Comparison of ENCODE assay signal across 8 cellular contexts in the genomic region with DNA sequence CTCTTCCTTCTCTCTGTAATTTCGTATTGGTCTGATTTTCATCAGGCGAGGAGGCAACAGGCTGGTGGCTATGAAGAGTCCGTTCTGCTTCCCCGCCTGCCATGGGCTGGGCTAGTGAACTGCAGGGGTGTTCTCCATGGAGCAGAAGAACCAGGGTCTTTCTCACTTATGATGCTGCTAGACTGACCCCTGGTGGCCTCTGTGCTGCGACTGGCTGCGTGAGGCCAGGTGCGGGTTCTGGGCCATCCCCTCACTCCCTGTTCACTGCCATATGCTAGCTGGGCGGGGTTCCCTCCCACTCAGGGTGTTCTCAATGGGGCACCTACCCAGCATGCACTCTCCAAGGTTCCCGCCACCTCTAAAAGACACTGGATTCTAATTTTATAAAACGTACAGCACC. TPM values are rescaled to one million over a fixed set of nuclear protein-coding genes. Genes with fewer than 3 reads are reported as not detected.
DNase-seq lines count a peak whose midpoint lies in the region; ATAC-seq and TF ChIP-seq lines count a peak whose summit lies in the region.

No MANE protein-coding gene starts in this region.

- no peak overlapping the region for H3K4me3 Mint-ChIP-seq in activated T-cell treated with anti-CD3 and anti-CD28 coated beads, Interleukin-2, amount 50 U/mL, for 72 hours

- H3K36me3 ChIP-seq in OCI-LY1 (ENCODE audit: insufficient read depth, low read length) (no peaks in the 10 kb centered on the region; the same call in 1 of the 2 replicates), iPS DF 6.9 (ENCODE audit: control insufficient read depth, insufficient read depth, low read length) (no peaks in the 10 kb centered on the region)

- H3K4me3 ChIP-seq in OCI-LY1 (ENCODE audit: low read depth, low read length, poor library complexity, severe bottlenecking) = peak overlapping the region; percentile 51
- H3K4me3 ChIP-seq in iPS DF 6.9 (ENCODE audit: low read length) = no peak overlapping the region

- H3K27ac ChIP-seq in 22Rv1 (no peak overlapping the region), OCI-LY1 (ENCODE audit: low read depth, low read length, poor library complexity, severe bottlenecking) (peak overlapping the region; percentile 50), iPS DF 6.9 (ENCODE audit: low read length) (no peak overlapping the region)

- ATAC-seq in GM18498 (IDR thresholded peaks at IDR 0.05; ENCODE audit: unreplicated experiment) = peak; percentile 41
- ATAC-seq in activated T-cell treated with anti-CD3 and anti-CD28 coated beads, Interleukin-2, amount 50 U/mL, for 72 hours (replicated peaks in 1 of 2) = peak; percentile 67 to 70

- peaks cover 4 to 11% of the 10 kb centered on the region in 2 donors for H3K36me3 Mint-ChIP-seq in activated T-cell treated with anti-CD3 and anti-CD28 coated beads, Interleukin-2, amount 50 U/mL, for 72 hours (ENCODE audit: insufficient read depth in 2 of 2)

- no CpG with 5 or more reads among the region's 10 CpGs for WGBS in iPS DF 6.9 (ENCODE audit: insufficient coverage, insufficient read length)

- H3K27ac Mint-ChIP-seq in activated T-cell treated with anti-CD3 and anti-CD28 coated beads, Interleukin-2, amount 50 U/mL, for 72 hours = no peak overlapping the region

- no peaks in the 10 kb centered on the region for H3K9me3 ChIP-seq in OCI-LY1 (ENCODE audit: low read length)
- H3K9me3 ChIP-seq in iPS DF 6.9 (ENCODE audit: control insufficient read depth, insufficient read depth, low read length) = no peaks in the 10 kb centered on the region

- peaks cover 10% of the 10 kb centered on the region for H3K4me1 ChIP-seq in OCI-LY1 (ENCODE audit: insufficient read depth, low read length, severe bottlenecking)
- peaks cover 5% of the 10 kb centered on the region for H3K4me1 ChIP-seq in iPS DF 6.9 (ENCODE audit: control insufficient read depth, insufficient read depth, low read length)

- peak overlapping the region; percentile 58; the same call in 1 of the 2 replicates for H3K9ac ChIP-seq in OCI-LY1 (ENCODE audit: low read length)

- peak; percentile 72 to 73 for DNase-seq in activated T-cell treated with anti-CD3 and anti-CD28 coated beads, Interleukin-2, amount 50 U/mL, for 72 hours
- peak; percentile 70 for DNase-seq in iPS DF 6.9 (ENCODE audit: low read depth, low spot score)
- peak; percentile 37 to 51 for DNase-seq in stimulated activated CD8-positive, alpha-beta memory T cell treated with anti-CD3 and anti-CD28 coated beads, Interleukin-2, amount 100 ng/mL, for 1 hour (ENCODE audit: low read depth in 2 of 2)
- DNase-seq in NCI-H510A treated with DMSO at 0.1 percent for 48 hours (lab: John Stamatoyannopoulos, UW) = no peak
- DNase-seq in inferior parietal cortex (ENCODE audit: extremely low spot score) = no peak

- H3K27me3 Mint-ChIP-seq in activated T-cell treated with anti-CD3 and anti-CD28 coated beads, Interleukin-2, amount 50 U/mL, for 72 hours (ENCODE audit: low read depth) = no peaks in the 10 kb centered on the region

- H3K79me2 ChIP-seq in OCI-LY1 (ENCODE audit: insufficient read depth, low read length) = no peaks in the 10 kb centered on the region

- H3K4me1 Mint-ChIP-seq in activated T-cell treated with anti-CD3 and anti-CD28 coated beads, Interleukin-2, amount 50 U/mL, for 72 hours (ENCODE audit: low read depth) = peaks cover 54% of the 10 kb centered on the region

- TF ChIP-seq CTCF in 22Rv1 (IDR thresholded peaks at IDR 0.05) (peak; percentile 42), OCI-LY1 (IDR thresholded peaks at IDR 0.05; ENCODE audit: low read length) (peak; percentile 75)

- no peaks in the 10 kb centered on the region for H3F3A ChIP-seq in OCI-LY1 (ENCODE audit: insufficient read depth, low read length)

- H4K20me1 ChIP-seq in OCI-LY1 (ENCODE audit: insufficient read depth, low read length) = no peaks in the 10 kb centered on the region

- H3K4me2 ChIP-seq in OCI-LY1 (ENCODE audit: low read length) = peak overlapping the region; percentile 79

- H3K9me2 ChIP-seq in OCI-LY1 (ENCODE audit: low read depth, low read length) = no peaks in the 10 kb centered on the region

- H3K27me3 ChIP-seq in OCI-LY1 (ENCODE audit: insufficient read depth, low read length) (no peaks in the 10 kb centered on the region), iPS DF 6.9 (ENCODE audit: control insufficient read depth, insufficient read depth, low read length) (no peaks in the 10 kb centered on the region)

- no peaks in the 10 kb centered on the region for H3K9me3 Mint-ChIP-seq in activated T-cell treated with anti-CD3 and anti-CD28 coated beads, Interleukin-2, amount 50 U/mL, for 72 hours

- H2AFZ ChIP-seq in OCI-LY1 (ENCODE audit: low read length) = peak overlapping the region; percentile 96; the same call in 1 of the 2 replicates

RNA-seq across cellular contexts. Expression of gene ZAP70, which starts 35.0 kb away (rescaled TPM):
- 100 to 1,000 TPM; 164 to 190 TPM for total RNA-seq in activated T-cell treated with anti-CD3 and anti-CD28 coated beads, Interleukin-2, amount 50 U/mL, for 72 hours

Comparison
In these comparisons a context has a peak if more than half of its experiments do, and no peak if none do; other contexts are left out.
1. DNase-seq: peak in activated T-cell treated with anti-CD3 and anti-CD28 coated beads, Interleukin-2, amount 50 U/mL, for 72 hours (2 of 2), iPS DF 6.9 (single experiment) and stimulated activated CD8-positive, alpha-beta memory T cell treated with anti-CD3 and anti-CD28 coated beads, Interleukin-2, amount 100 ng/mL, for 1 hour (2 of 2); none in NCI-H510A treated with DMSO at 0.1 percent for 48 hours (single experiment) and inferior parietal cortex (single experiment).